1 cellular context compared by ENCODE assay signal in genomic region chr1:29193879-29194455, GRCh38.
TF ChIP-seq lines count a peak whose summit lies in the region.

No MANE protein-coding gene starts in this region.

TF ChIP-seq in SK-N-SH treated with all-trans-retinoic acid at 6 μM for 48 hours, 23 proteins besides CTCF, POLR2A, EP300 and RAD21:
- TF ChIP-seq BACH2 (CRISPR knock-in tag; IDR thresholded peaks at IDR 0.05; ENCODE audit: borderline replicate concordance) (no peak), ZC3H10 (CRISPR knock-in tag; IDR thresholded peaks at IDR 0.05) (no peak), ZNF8 (CRISPR knock-in tag; IDR thresholded peaks at IDR 0.05) (no peak), TCF4 (CRISPR knock-in tag; IDR thresholded peaks at IDR 0.05; ENCODE audit: borderline replicate concordance) (no peak), ISL1 (CRISPR knock-in tag; IDR thresholded peaks at IDR 0.05) (no peak), OSR1 (CRISPR knock-in tag; IDR thresholded peaks at IDR 0.05) (no peak), SNAI2 (CRISPR knock-in tag; IDR thresholded peaks at IDR 0.05) (no peak), PPARA (CRISPR knock-in tag; IDR thresholded peaks at IDR 0.05; ENCODE audit: borderline replicate concordance) (no peak), PATZ1 (CRISPR knock-in tag; IDR thresholded peaks at IDR 0.05; ENCODE audit: borderline replicate concordance) (no peak), GLIS3 (CRISPR knock-in tag; IDR thresholded peaks at IDR 0.05) (no peak), ESRRG (CRISPR knock-in tag; IDR thresholded peaks at IDR 0.05) (no peak), ARNTL (CRISPR knock-in tag; IDR thresholded peaks at IDR 0.05; ENCODE audit: borderline replicate concordance, low read depth) (no peak), ZFP30 (CRISPR knock-in tag; IDR thresholded peaks at IDR 0.05) (no peak), ZFP3 (CRISPR knock-in tag; IDR thresholded peaks at IDR 0.05) (no peak)
- TF ChIP-seq, protein P1, sequence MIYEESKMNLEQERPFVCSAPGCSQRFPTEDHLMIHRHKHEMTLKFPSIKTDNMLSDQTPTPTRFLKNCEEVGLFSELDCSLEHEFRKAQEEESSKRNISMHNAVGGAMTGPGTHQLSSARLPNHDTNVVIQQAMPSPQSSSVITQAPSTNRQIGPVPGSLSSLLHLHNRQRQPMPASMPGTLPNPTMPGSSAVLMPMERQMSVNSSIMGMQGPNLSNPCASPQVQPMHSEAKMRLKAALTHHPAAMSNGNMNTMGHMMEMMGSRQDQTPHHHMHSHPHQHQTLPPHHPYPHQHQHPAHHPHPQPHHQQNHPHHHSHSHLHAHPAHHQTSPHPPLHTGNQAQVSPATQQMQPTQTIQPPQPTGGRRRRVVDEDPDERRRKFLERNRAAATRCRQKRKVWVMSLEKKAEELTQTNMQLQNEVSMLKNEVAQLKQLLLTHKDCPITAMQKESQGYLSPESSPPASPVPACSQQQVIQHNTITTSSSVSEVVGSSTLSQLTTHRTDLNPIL (CRISPR knock-in tag; IDR thresholded peaks at IDR 0.05; ENCODE audit: low read depth), result no peak
- TF ChIP-seq, protein P2, sequence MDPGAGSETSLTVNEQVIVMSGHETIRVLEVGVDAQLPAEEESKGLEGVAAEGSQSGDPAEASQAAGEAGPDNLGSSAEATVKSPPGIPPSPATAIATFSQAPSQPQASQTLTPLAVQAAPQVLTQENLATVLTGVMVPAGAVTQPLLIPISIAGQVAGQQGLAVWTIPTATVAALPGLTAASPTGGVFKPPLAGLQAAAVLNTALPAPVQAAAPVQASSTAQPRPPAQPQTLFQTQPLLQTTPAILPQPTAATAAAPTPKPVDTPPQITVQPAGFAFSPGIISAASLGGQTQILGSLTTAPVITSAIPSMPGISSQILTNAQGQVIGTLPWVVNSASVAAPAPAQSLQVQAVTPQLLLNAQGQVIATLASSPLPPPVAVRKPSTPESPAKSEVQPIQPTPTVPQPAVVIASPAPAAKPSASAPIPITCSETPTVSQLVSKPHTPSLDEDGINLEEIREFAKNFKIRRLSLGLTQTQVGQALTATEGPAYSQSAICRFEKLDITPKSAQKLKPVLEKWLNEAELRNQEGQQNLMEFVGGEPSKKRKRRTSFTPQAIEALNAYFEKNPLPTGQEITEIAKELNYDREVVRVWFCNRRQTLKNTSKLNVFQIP (CRISPR knock-in tag; IDR thresholded peaks at IDR 0.05; ENCODE audit: borderline replicate concordance, low read depth), result no peak
- TF ChIP-seq, protein P3, sequence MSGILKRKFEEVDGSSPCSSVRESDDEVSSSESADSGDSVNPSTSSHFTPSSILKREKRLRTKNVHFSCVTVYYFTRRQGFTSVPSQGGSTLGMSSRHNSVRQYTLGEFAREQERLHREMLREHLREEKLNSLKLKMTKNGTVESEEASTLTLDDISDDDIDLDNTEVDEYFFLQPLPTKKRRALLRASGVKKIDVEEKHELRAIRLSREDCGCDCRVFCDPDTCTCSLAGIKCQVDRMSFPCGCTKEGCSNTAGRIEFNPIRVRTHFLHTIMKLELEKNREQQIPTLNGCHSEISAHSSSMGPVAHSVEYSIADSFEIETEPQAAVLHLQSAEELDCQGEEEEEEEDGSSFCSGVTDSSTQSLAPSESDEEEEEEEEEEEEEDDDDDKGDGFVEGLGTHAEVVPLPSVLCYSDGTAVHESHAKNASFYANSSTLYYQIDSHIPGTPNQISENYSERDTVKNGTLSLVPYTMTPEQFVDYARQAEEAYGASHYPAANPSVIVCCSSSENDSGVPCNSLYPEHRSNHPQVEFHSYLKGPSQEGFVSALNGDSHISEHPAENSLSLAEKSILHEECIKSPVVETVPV (CRISPR knock-in tag; IDR thresholded peaks at IDR 0.05), result no peak
- TF ChIP-seq, protein P4, sequence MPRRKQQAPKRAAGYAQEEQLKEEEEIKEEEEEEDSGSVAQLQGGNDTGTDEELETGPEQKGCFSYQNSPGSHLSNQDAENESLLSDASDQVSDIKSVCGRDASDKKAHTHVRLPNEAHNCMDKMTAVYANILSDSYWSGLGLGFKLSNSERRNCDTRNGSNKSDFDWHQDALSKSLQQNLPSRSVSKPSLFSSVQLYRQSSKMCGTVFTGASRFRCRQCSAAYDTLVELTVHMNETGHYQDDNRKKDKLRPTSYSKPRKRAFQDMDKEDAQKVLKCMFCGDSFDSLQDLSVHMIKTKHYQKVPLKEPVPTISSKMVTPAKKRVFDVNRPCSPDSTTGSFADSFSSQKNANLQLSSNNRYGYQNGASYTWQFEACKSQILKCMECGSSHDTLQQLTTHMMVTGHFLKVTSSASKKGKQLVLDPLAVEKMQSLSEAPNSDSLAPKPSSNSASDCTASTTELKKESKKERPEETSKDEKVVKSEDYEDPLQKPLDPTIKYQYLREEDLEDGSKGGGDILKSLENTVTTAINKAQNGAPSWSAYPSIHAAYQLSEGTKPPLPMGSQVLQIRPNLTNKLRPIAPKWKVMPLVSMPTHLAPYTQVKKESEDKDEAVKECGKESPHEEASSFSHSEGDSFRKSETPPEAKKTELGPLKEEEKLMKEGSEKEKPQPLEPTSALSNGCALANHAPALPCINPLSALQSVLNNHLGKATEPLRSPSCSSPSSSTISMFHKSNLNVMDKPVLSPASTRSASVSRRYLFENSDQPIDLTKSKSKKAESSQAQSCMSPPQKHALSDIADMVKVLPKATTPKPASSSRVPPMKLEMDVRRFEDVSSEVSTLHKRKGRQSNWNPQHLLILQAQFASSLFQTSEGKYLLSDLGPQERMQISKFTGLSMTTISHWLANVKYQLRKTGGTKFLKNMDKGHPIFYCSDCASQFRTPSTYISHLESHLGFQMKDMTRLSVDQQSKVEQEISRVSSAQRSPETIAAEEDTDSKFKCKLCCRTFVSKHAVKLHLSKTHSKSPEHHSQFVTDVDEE (CRISPR knock-in tag; IDR thresholded peaks at IDR 0.05), result no peak
